In genomic region chr5:100779669-100780375, GRCh38 we compare ENCODE assay signal across 7 cellular contexts.
DNase-seq lines count a peak whose midpoint lies in the region; ATAC-seq and TF ChIP-seq lines count a peak whose summit lies in the region.

No MANE protein-coding gene starts in this region.

- POLR2A ChIA-PET in activated B cell treated with CpG ODN at 0.5 μM for 24 hours (lab: Charles Lee), result interaction anchor here (0.8 to 8.3 kb wide), 10 partner anchors 22 to 123 kb away, joined by 3 to 202 read pairs (median 5); partner anchors contain the start of gene ST8SIA4
- POLR2A ChIA-PET in naive thymus-derived CD4-positive, alpha-beta T cell (lab: Charles Lee), result interaction anchor here (0.7 to 4.5 kb wide), 4 partner anchors 60 to 123 kb away, joined by 3 to 45 read pairs (median 3); partner anchors contain the start of gene ST8SIA4

- TF ChIP-seq CTCF in activated B cell treated with CpG ODN at 0.5 μM for 24 hours (IDR thresholded peaks at IDR 0.05), result no peak

- peaks cover 67% of the 10 kb centered on the region for H3K4me1 Mint-ChIP-seq in activated B cell treated with CpG ODN at 0.5 μM for 24 hours
- peaks cover 24 to 42% (median 35%) of the 10 kb centered on the region in 7 donors for H3K4me1 Mint-ChIP-seq in naive thymus-derived CD4-positive, alpha-beta T cell

- CTCF ChIA-PET in activated B cell treated with CpG ODN at 0.5 μM for 24 hours (lab: Charles Lee), result interaction anchor here (0.7 to 3.7 kb wide), 3 partner anchors 61 to 122 kb away, joined by 3 to 30 read pairs (median 3); partner anchors contain the start of gene ST8SIA4
- CTCF ChIA-PET in naive thymus-derived CD4-positive, alpha-beta T cell (lab: Charles Lee), result interaction anchor here (1.1 to 2.0 kb wide), 2 partner anchors 112 to 123 kb away, joined by 3 to 6 read pairs; partner anchors contain the start of gene ST8SIA4

- H3K4me3 Mint-ChIP-seq in activated B cell treated with CpG ODN at 0.5 μM for 24 hours, result peak overlapping the region; percentile 69
- peak overlapping the region; percentile 56 to 91 (median 80) for H3K4me3 Mint-ChIP-seq in naive thymus-derived CD4-positive, alpha-beta T cell

- peak; percentile 17 for ATAC-seq in GM19043 (IDR thresholded peaks at IDR 0.05; ENCODE audit: low read depth, unreplicated experiment)
- ATAC-seq in HG02973 (IDR thresholded peaks at IDR 0.05; ENCODE audit: unreplicated experiment), result peak; percentile 32
- ATAC-seq in activated B cell treated with CpG ODN at 0.5 μM for 24 hours (ENCODE audit: low read depth), result peak; percentile 7
- ATAC-seq in naive thymus-derived CD4-positive, alpha-beta T cell, result peak; percentile 64

- peak overlapping the region; percentile 90 for H3K27ac Mint-ChIP-seq in activated B cell treated with CpG ODN at 0.5 μM for 24 hours
- peak overlapping the region; percentile 86 to 97 (median 91) for H3K27ac Mint-ChIP-seq in naive thymus-derived CD4-positive, alpha-beta T cell

- H3K36me3 ChIP-seq in naive thymus-derived CD4-positive, alpha-beta T cell (ENCODE audit: control insufficient read depth in 2 of 3, insufficient read depth in 3 of 3, low read length in 3 of 3), result no peaks in the 10 kb centered on the region

- H3K27me3 ChIP-seq in naive thymus-derived CD4-positive, alpha-beta T cell (ENCODE audit: control insufficient read depth in 2 of 2, insufficient read depth in 2 of 2, low read length in 2 of 2), result no peaks in the 10 kb centered on the region

- H3K27ac ChIP-seq in naive thymus-derived CD4-positive, alpha-beta T cell (ENCODE audit: low read depth, low read length), result peak overlapping the region; percentile 57

- H3K27me3 Mint-ChIP-seq in activated B cell treated with CpG ODN at 0.5 μM for 24 hours, result no peaks in the 10 kb centered on the region
- no peaks in the 10 kb centered on the region for H3K27me3 Mint-ChIP-seq in naive thymus-derived CD4-positive, alpha-beta T cell

- H3K4me3 ChIP-seq in naive thymus-derived CD4-positive, alpha-beta T cell (ENCODE audit: low read length), result peak overlapping the region; percentile 52

- H3K9me3 Mint-ChIP-seq in activated B cell treated with CpG ODN at 0.5 μM for 24 hours, result no peaks in the 10 kb centered on the region
- H3K9me3 Mint-ChIP-seq in naive thymus-derived CD4-positive, alpha-beta T cell, result peaks cover 0 to 9% (median 0%) of the 10 kb centered on the region in 11 donors

- no peaks in the 10 kb centered on the region for H3K9me3 ChIP-seq in naive thymus-derived CD4-positive, alpha-beta T cell (ENCODE audit: control insufficient read depth in 2 of 3, low read length in 3 of 3)

- DNase-seq in activated B cell treated with CpG ODN at 0.5 μM for 24 hours (no peak), HUDEP-2 (lab: John Stamatoyannopoulos, UW; ENCODE audit: unreplicated experiment in 76 of 76) (no peak), NCI-H524 (lab: John Stamatoyannopoulos, UW) (no peak), NCI-H128 (lab: John Stamatoyannopoulos, UW; ENCODE audit: unreplicated experiment) (no peak)
- DNase-seq in naive thymus-derived CD4-positive, alpha-beta T cell, result peak in 2 of 9 donors; percentile 3 to 9

- H3K36me3 Mint-ChIP-seq in activated B cell treated with CpG ODN at 0.5 μM for 24 hours (ENCODE audit: low read depth), result no peaks in the 10 kb centered on the region
- H3K36me3 Mint-ChIP-seq in naive thymus-derived CD4-positive, alpha-beta T cell, result peaks cover 0 to 20% (median 0%) of the 10 kb centered on the region in 5 donors

- H3K4me1 ChIP-seq in naive thymus-derived CD4-positive, alpha-beta T cell (ENCODE audit: control insufficient read depth in 2 of 2, insufficient read depth in 2 of 2, low read length in 2 of 2), result peaks cover 3 to 13% of the 10 kb centered on the region in 2 donors

- intact Hi-C loops in activated B cell treated with CpG ODN at 0.5 μM for 24 hours (cut with micrococcal nuclease), result loop anchor here (1.0 to 10.0 kb wide), 10 partner anchors 21 to 1753 kb away; partner anchors contain the start of gene FAM174A
- intact Hi-C loops in naive thymus-derived CD4-positive, alpha-beta T cell (cut with micrococcal nuclease), result loop anchor here (1.0 to 10.0 kb wide), 10 partner anchors 31 to 265 kb away; partner anchors contain the start of gene FAM174A (in 2 of the 2)

Comparison
In these comparisons a context has a peak if more than half of its experiments do, and no peak if none do; other contexts are left out.
1. ATAC-seq: peak in every context shown above with its lines; median percentile 64 in naive thymus-derived CD4-positive, alpha-beta T cell; 32 in HG02973; 17 in GM19043; 7 in activated B cell treated with CpG ODN at 0.5 μM for 24 hours.